In genomic region chr10:127506094-127506493, GRCh38 we compare ENCODE assay signal across 22 cellular contexts. TPM values are rescaled to one million over a fixed set of nuclear protein-coding genes. Genes with fewer than 3 reads are reported as not detected.
DNase-seq lines count a peak whose midpoint lies in the region; ATAC-seq and TF ChIP-seq lines count a peak whose summit lies in the region.
"Had no signal": no experiment of that assay in that cellular context is flagged by ENCODE, and none has a peak within 500 bp of the region (broad histone marks: within the 10 kb centered on the region; RNA-seq: fewer than 3 reads in every experiment).

No MANE protein-coding gene starts in this region.

- no peaks in the 10 kb centered on the region for H3K36me3 ChIP-seq in right atrium auricular region
- H3K36me3 ChIP-seq: SJSA1 had no signal

- H3K27ac ChIP-seq in right atrium auricular region = no peak overlapping the region
- H3K27ac ChIP-seq: KMS-11, PC-9, SJSA1 had no signal

- H3K9me3 ChIP-seq in right atrium auricular region = no peaks in the 10 kb centered on the region
- H3K9me3 ChIP-seq: SJSA1 had no signal

- peak; percentile 42 for ATAC-seq in left ventricle myocardium superior
- ATAC-seq in HG03565 (IDR thresholded peaks at IDR 0.05; ENCODE audit: unreplicated experiment) = no peak

- intact Hi-C loops in left ventricle myocardium superior (cut with micrococcal nuclease) = no loop called here

- no peak overlapping the region for H3K4me3 ChIP-seq in right atrium auricular region
- H3K4me3 ChIP-seq: PC-9, SJSA1 had no signal

- no peak for TF ChIP-seq CTCF in right atrium auricular region (IDR thresholded peaks at IDR 0.05)

- H3K27me3 ChIP-seq in right atrium auricular region = no peaks in the 10 kb centered on the region

- DNase-seq in left ventricle myocardium superior (no peak), right atrium auricular region (ENCODE audit: low spot score) (no peak), dermis blood vessel endothelial cell (peak; percentile 17), left kidney (ENCODE audit: low read depth, low spot score) (peak; percentile 7), NCI-H2171 (lab: John Stamatoyannopoulos, UW) (no peak), T-helper 9 cell (no peak)
- DNase-seq: AML-193; CD8-positive, alpha-beta memory T cell; DMS 273 treated with DMSO at 0.1 percent for 48 hours; H7; IMR-90; MM.1S; NCI-H2029; NCI-H446 treated with DMSO at 0.1 percent for 48 hours; NCI-H526; PC-9; Right ventricle myocardium superior had no signal

- H3K4me1 ChIP-seq in right atrium auricular region = no peaks in the 10 kb centered on the region
- H3K4me1 ChIP-seq: SJSA1 had no signal

RNA-seq across cellular contexts. Expression of gene NPS, which starts 43.0 kb away (rescaled TPM):
- total RNA-seq in left ventricle myocardium superior (not detected), right atrium auricular region (not detected), dermis blood vessel endothelial cell (not detected in 2 replicates)
- total RNA-seq: CD8-positive, alpha-beta memory T cell; G401; H7; IMR-90; PC-9; Right ventricle myocardium superior; RPMI7951; SJSA1 had no signal

Comparison
In these comparisons a context has a peak if more than half of its experiments do, and no peak if none do; other contexts are left out.
1. DNase-seq: peak in dermis blood vessel endothelial cell (single experiment) and left kidney (single experiment); none in left ventricle myocardium superior (single experiment), right atrium auricular region (single experiment), NCI-H2171 (single experiment) and T-helper 9 cell (single experiment).